In genomic region chr6:155186052-155186658, GRCh38 we compare ENCODE assay signal across 9 cellular contexts.
DNase-seq lines count a peak whose midpoint lies in the region; ATAC-seq, FAIRE-seq and TF ChIP-seq lines count a peak whose summit lies in the region.
"Had no signal": no experiment of that assay in that cellular context is flagged by ENCODE, and none has a peak within 500 bp of the region (broad histone marks: within the 10 kb centered on the region; RNA-seq: fewer than 3 reads in every experiment).

No MANE protein-coding gene starts in this region.

- H3K79me2 ChIP-seq in PC-9 (ENCODE audit: low read depth), result no peaks in the 10 kb centered on the region

- H3K9me2 ChIP-seq in PC-9 (ENCODE audit: insufficient read depth), result no peaks in the 10 kb centered on the region

- TSS peak; percentile 85 for BruUV-seq in PC-9 (replicated peaks; lab: Mats Ljungman, UMichigan)

- H3F3A ChIP-seq in PC-9 (ENCODE audit: insufficient read depth, low read depth), result peaks cover 22% of the 10 kb centered on the region; the same call in 1 of the 2 replicates

- H2AFZ ChIP-seq in PC-9, result peak overlapping the region; percentile 68; the same call in 1 of the 2 replicates

- no peak for TF ChIP-seq POLR2A in gastroesophageal sphincter (IDR thresholded peaks at IDR 0.05)

- DNase-seq in GM13976 (ENCODE audit: low spot score), result peak; percentile 45
- no peak for DNase-seq in PC-9
- DNase-seq in astrocyte of the hippocampus (ENCODE audit: low read depth, low spot score), result peak; percentile 28
- DNase-seq in stimulated activated CD4-positive, alpha-beta T cell treated with anti-CD3 and anti-CD28 coated beads, Interleukin-12 subunit alpha, Interleukin-12 subunit beta, amount 100 ng/mL, for 48 hours (ENCODE audit: low read depth in 2 of 3, low spot score in 1 of 3), result peak; percentile 58 to 72 (median 60)
- DNase-seq in NCI-H524 (lab: John Stamatoyannopoulos, UW), result no peak
- no peak for DNase-seq in middle frontal gyrus (ENCODE audit: extremely low spot score, low spot score)
- DNase-seq in D721Med (ENCODE audit: insufficient read length, low spot score), result no peak

- H3K4me1 ChIP-seq in PC-9 (replicated peaks; ENCODE audit: insufficient read depth), result peaks cover 30% of the 10 kb centered on the region
- H3K4me1 ChIP-seq in gastroesophageal sphincter, result peaks cover 0 to 67% (median 4%) of the 10 kb centered on the region in 3 donors

- in situ Hi-C loops in GM13976 (cut with MboI; ENCODE audit: low sequenced_read_pairs, unreplicated experiment), result loop anchor here (25.0 kb wide), 1 partner anchor 351 kb away; no protein-coding TSS in a partner anchor

- no peak for FAIRE-seq in D721Med (lab: Jason Lieb, UNC)
- FAIRE-seq: TTC549 had no signal

- CTCF ChIA-PET in PC-9 (lab: Charles Lee), result interaction anchor here (1.2 kb wide), 1 partner anchor 62 kb away, joined by 15 read pairs; no protein-coding TSS in a partner anchor

- H4K20me1 ChIP-seq in PC-9 (ENCODE audit: insufficient read depth), result no peaks in the 10 kb centered on the region

- TF ChIP-seq CTCF in GM13976 (IDR thresholded peaks at IDR 0.05; ENCODE audit: borderline replicate concordance, control extremely low read depth, extremely low read depth, insufficient read depth, missing control alignments) (no peak), PC-9 (conservative IDR thresholded peaks at IDR 0.05) (no peak), gastroesophageal sphincter (IDR thresholded peaks at IDR 0.05) (no peak), D721Med (IDR thresholded peaks at IDR 0.05; ENCODE audit: insufficient read depth, missing control alignments) (no peak)

- no peak for TF ChIP-seq EP300 in gastroesophageal sphincter (IDR thresholded peaks at IDR 0.05)

- H3K27ac ChIP-seq in PC-9 (peak overlapping the region; percentile 87), gastroesophageal sphincter (peak overlapping the region in 1 of 4 donors; percentile 39)

- WGBS in gastroesophageal sphincter (ENCODE audit: low coverage in 1 of 2), 2 donors, result 43 to 62% methylated on average over 3 to 6 of the region's 6 CpGs

- peak overlapping the region; percentile 16; the same call in 1 of the 2 replicates for H3K4me3 ChIP-seq in PC-9
- H3K4me3 ChIP-seq in gastroesophageal sphincter, result no peak overlapping the region

- H3K4me2 ChIP-seq in PC-9, result peak overlapping the region; percentile 65

- H3K36me3 ChIP-seq in PC-9 (ENCODE audit: low read depth) (no peaks in the 10 kb centered on the region), gastroesophageal sphincter (no peaks in the 10 kb centered on the region)

- H3K9me3 ChIP-seq in PC-9 (ENCODE audit: insufficient read depth, low read depth), result no peaks in the 10 kb centered on the region
- H3K9me3 ChIP-seq in gastroesophageal sphincter, result no peaks in the 10 kb centered on the region

- POLR2A ChIA-PET in PC-9 (lab: Charles Lee; ENCODE audit: unreplicated experiment), result interaction anchor here (0.6 to 1.0 kb wide), 3 partner anchors 16 to 1590 kb away, joined by 5 to 51 read pairs (median 13); no protein-coding TSS in a partner anchor

- H3K27me3 ChIP-seq in PC-9 (ENCODE audit: insufficient read depth, low read depth) (no peaks in the 10 kb centered on the region), gastroesophageal sphincter (no peaks in the 10 kb centered on the region)

- ATAC-seq in gastroesophageal sphincter, result no peak

- intact Hi-C loops in PC-9 (cut with micrococcal nuclease; ENCODE audit: unreplicated experiment), result loop anchor here (5.0 kb wide), 1 partner anchor 126 kb away; the partner anchor contains the start of gene TFB1M

Comparison
In these comparisons a context has a peak if more than half of its experiments do, and no peak if none do; other contexts are left out.
1. DNase-seq: peak in GM13976 (single experiment), astrocyte of the hippocampus (single experiment) and stimulated activated CD4-positive, alpha-beta T cell treated with anti-CD3 and anti-CD28 coated beads, Interleukin-12 subunit alpha, Interleukin-12 subunit beta, amount 100 ng/mL, for 48 hours (3 of 3); none in PC-9 (0 of 2), NCI-H524 (0 of 2), middle frontal gyrus (single experiment) and D721Med (single experiment).